Comparison of ENCODE assay signal across 1 cellular context in the genomic region with DNA sequence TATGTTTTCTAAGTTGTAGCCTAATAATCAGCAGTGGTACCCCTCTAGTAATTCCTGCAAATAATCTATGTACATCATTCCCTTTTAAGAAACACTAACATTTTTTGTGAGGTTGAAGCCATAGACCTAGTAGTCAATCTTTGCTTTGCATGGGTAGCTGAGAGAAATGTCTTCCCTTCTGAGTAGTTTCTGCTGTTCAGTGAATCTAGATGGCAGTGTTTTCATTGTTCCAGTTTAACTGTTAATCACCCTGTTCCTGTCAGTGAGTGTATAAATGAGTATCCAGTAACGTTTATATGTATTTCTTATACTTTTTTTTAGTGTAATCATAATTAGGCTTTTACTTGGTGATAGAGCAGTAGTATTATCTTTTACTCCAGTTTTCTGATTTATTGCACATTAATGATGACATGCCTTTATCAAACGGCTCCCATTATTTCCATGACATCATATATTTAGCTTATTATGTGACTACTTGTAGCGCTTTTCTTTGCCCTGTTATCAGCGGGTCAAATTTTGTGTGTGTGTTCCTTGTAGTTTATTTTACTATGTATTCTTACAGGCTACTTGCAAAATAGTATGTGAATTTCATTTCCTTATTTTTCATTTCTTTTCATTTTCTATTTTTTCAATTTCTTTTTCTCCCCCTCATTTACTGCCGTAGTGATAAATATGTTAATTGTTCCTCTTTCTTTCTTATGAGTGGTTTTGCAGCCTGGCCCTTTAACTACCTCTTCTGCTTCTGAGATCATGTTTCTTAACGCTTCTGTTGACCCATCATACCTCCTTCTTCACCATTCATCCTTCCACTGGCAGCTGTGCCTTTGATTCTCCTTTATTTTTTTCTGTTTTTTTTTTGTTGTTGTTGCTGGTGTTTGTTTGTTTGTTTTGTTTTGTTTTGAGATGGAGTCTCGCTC.
TF ChIP-seq lines count a peak whose summit lies in the region.

No MANE protein-coding gene starts in this region.

TF ChIP-seq in HEK293, 187 proteins besides CTCF, POLR2A, EP300 and RAD21 (continued from another document and continues in another):
- TF ChIP-seq, protein P1, sequence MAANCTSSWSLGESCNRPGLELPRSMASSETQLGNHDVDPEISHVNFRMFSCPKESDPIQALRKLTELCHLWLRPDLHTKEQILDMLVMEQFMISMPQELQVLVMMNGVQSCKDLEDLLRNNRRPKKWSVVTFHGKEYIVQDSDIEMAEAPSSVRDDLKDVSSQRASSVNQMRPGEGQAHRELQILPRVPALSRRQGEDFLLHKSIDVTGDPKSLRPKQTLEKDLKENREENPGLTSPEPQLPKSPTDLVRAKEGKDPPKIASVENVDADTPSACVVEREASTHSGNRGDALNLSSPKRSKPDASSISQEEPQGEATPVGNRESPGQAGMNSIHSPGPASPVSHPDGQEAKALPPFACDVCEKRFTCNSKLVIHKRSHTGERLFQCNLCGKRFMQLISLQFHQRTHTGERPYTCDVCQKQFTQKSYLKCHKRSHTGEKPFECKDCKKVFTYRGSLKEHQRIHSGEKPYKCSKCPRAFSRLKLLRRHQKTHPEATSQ (tag by site-specific recombination; IDR thresholded peaks at IDR 0.05): no peak
- TF ChIP-seq ZNF157 (tag by site-specific recombination; IDR thresholded peaks at IDR 0.05): no peak
- TF ChIP-seq ZNF660 (tag by site-specific recombination; IDR thresholded peaks at IDR 0.05): no peak
- TF ChIP-seq, protein P2, sequence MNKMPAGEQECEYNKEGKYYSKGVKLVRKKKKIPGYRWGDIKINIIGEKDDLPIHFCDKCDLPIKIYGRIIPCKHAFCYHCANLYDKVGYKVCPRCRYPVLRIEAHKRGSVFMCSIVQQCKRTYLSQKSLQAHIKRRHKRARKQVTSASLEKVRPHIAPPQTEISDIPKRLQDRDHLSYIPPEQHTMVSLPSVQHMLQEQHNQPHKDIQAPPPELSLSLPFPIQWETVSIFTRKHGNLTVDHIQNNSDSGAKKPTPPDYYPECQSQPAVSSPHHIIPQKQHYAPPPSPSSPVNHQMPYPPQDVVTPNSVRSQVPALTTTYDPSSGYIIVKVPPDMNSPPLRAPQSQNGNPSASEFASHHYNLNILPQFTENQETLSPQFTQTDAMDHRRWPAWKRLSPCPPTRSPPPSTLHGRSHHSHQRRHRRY (tag by site-specific recombination; IDR thresholded peaks at IDR 0.05): no peak
- TF ChIP-seq, protein P3, sequence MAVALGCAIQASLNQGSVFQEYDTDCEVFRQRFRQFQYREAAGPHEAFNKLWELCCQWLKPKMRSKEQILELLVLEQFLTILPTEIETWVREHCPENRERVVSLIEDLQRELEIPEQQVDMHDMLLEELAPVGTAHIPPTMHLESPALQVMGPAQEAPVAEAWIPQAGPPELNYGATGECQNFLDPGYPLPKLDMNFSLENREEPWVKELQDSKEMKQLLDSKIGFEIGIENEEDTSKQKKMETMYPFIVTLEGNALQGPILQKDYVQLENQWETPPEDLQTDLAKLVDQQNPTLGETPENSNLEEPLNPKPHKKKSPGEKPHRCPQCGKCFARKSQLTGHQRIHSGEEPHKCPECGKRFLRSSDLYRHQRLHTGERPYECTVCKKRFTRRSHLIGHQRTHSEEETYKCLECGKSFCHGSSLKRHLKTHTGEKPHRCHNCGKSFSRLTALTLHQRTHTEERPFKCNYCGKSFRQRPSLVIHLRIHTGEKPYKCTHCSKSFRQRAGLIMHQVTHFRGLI (tag by site-specific recombination; IDR thresholded peaks at IDR 0.05): no peak
- TF ChIP-seq, protein P4, sequence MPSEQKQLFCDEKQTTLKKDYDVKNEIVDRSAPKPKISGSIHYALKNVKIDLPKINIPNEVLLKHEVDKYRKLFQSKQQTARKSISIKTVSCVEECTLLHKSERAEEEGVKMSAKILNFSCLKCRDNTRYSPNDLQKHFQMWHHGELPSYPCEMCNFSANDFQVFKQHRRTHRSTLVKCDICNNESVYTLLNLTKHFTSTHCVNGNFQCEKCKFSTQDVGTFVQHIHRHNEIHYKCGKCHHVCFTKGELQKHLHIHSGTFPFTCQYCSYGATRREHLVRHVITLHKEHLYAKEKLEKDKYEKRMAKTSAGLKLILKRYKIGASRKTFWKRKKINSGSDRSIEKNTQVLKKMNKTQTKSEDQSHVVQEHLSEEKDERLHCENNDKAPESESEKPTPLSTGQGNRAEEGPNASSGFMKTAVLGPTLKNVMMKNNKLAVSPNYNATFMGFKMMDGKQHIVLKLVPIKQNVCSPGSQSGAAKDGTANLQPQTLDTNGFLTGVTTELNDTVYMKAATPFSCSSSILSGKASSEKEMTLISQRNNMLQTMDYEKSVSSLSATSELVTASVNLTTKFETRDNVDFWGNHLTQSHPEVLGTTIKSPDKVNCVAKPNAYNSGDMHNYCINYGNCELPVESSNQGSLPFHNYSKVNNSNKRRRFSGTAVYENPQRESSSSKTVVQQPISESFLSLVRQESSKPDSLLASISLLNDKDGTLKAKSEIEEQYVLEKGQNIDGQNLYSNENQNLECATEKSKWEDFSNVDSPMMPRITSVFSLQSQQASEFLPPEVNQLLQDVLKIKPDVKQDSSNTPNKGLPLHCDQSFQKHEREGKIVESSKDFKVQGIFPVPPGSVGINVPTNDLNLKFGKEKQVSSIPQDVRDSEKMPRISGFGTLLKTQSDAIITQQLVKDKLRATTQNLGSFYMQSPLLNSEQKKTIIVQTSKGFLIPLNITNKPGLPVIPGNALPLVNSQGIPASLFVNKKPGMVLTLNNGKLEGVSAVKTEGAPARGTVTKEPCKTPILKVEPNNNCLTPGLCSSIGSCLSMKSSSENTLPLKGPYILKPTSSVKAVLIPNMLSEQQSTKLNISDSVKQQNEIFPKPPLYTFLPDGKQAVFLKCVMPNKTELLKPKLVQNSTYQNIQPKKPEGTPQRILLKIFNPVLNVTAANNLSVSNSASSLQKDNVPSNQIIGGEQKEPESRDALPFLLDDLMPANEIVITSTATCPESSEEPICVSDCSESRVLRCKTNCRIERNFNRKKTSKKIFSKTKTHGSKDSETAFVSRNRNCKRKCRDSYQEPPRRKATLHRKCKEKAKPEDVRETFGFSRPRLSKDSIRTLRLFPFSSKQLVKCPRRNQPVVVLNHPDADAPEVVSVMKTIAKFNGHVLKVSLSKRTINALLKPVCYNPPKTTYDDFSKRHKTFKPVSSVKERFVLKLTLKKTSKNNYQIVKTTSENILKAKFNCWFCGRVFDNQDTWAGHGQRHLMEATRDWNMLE (tag by site-specific recombination; conservative IDR thresholded peaks at IDR 0.05; ENCODE audit: low read depth): 0 out of 2 replicates have a peak, but pooled peaks have one; percentile 29
- TF ChIP-seq OVOL3 (tag by site-specific recombination; IDR thresholded peaks at IDR 0.05): peak; percentile 50; the same call in 1 of the 2 replicates
- TF ChIP-seq ZBTB8A (tag by site-specific recombination; IDR thresholded peaks at IDR 0.05): no peak; the same call in 1 of the 2 replicates
- peak; percentile 54; the same call in 1 of the 2 replicates for TF ChIP-seq ZNF558 (tag by site-specific recombination; IDR thresholded peaks at IDR 0.05)
- no peak for TF ChIP-seq ZNF544 (tag by site-specific recombination; IDR thresholded peaks at IDR 0.05)
- TF ChIP-seq, protein P5, sequence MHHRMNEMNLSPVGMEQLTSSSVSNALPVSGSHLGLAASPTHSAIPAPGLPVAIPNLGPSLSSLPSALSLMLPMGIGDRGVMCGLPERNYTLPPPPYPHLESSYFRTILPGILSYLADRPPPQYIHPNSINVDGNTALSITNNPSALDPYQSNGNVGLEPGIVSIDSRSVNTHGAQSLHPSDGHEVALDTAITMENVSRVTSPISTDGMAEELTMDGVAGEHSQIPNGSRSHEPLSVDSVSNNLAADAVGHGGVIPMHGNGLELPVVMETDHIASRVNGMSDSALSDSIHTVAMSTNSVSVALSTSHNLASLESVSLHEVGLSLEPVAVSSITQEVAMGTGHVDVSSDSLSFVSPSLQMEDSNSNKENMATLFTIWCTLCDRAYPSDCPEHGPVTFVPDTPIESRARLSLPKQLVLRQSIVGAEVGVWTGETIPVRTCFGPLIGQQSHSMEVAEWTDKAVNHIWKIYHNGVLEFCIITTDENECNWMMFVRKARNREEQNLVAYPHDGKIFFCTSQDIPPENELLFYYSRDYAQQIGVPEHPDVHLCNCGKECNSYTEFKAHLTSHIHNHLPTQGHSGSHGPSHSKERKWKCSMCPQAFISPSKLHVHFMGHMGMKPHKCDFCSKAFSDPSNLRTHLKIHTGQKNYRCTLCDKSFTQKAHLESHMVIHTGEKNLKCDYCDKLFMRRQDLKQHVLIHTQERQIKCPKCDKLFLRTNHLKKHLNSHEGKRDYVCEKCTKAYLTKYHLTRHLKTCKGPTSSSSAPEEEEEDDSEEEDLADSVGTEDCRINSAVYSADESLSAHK (tag by site-specific recombination; IDR thresholded peaks at IDR 0.05): no peak
- TF ChIP-seq, protein P6, sequence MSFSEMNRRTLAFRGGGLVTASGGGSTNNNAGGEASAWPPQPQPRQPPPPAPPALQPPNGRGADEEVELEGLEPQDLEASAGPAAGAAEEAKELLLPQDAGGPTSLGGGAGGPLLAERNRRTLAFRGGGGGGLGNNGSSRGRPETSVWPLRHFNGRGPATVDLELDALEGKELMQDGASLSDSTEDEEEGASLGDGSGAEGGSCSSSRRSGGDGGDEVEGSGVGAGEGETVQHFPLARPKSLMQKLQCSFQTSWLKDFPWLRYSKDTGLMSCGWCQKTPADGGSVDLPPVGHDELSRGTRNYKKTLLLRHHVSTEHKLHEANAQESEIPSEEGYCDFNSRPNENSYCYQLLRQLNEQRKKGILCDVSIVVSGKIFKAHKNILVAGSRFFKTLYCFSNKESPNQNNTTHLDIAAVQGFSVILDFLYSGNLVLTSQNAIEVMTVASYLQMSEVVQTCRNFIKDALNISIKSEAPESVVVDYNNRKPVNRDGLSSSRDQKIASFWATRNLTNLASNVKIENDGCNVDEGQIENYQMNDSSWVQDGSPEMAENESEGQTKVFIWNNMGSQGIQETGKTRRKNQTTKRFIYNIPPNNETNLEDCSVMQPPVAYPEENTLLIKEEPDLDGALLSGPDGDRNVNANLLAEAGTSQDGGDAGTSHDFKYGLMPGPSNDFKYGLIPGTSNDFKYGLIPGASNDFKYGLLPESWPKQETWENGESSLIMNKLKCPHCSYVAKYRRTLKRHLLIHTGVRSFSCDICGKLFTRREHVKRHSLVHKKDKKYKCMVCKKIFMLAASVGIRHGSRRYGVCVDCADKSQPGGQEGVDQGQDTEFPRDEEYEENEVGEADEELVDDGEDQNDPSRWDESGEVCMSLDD (tag by site-specific recombination; IDR thresholded peaks at IDR 0.05): no peak
- TF ChIP-seq, protein P7, sequence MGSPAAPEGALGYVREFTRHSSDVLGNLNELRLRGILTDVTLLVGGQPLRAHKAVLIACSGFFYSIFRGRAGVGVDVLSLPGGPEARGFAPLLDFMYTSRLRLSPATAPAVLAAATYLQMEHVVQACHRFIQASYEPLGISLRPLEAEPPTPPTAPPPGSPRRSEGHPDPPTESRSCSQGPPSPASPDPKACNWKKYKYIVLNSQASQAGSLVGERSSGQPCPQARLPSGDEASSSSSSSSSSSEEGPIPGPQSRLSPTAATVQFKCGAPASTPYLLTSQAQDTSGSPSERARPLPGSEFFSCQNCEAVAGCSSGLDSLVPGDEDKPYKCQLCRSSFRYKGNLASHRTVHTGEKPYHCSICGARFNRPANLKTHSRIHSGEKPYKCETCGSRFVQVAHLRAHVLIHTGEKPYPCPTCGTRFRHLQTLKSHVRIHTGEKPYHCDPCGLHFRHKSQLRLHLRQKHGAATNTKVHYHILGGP (tag by site-specific recombination; IDR thresholded peaks at IDR 0.05): no peak
- TF ChIP-seq ZFHX2 (tag by site-specific recombination; conservative IDR thresholded peaks at IDR 0.05): no peak
- TF ChIP-seq ZNF837 (tag by site-specific recombination; IDR thresholded peaks at IDR 0.05): no peak
- 0 out of 2 replicates have a peak, but pooled peaks have one; percentile 40 for TF ChIP-seq KLF10 (tag by site-specific recombination; IDR thresholded peaks at IDR 0.05)
- TF ChIP-seq, protein P8, sequence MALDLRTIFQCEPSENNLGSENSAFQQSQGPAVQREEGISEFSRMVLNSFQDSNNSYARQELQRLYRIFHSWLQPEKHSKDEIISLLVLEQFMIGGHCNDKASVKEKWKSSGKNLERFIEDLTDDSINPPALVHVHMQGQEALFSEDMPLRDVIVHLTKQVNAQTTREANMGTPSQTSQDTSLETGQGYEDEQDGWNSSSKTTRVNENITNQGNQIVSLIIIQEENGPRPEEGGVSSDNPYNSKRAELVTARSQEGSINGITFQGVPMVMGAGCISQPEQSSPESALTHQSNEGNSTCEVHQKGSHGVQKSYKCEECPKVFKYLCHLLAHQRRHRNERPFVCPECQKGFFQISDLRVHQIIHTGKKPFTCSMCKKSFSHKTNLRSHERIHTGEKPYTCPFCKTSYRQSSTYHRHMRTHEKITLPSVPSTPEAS (tag by site-specific recombination; IDR thresholded peaks at IDR 0.05): peak; percentile 65
- TF ChIP-seq ZNF366 (tag by site-specific recombination; conservative IDR thresholded peaks at IDR 0.05): no peak
- no peak for TF ChIP-seq ZNF112 (tag by site-specific recombination; IDR thresholded peaks at IDR 0.05)
- TF ChIP-seq MYNN (tag by site-specific recombination; IDR thresholded peaks at IDR 0.05; ENCODE audit: borderline replicate concordance): no peak; the same call in 1 of the 2 replicates
- TF ChIP-seq ZNF140 (tag by site-specific recombination; IDR thresholded peaks at IDR 0.05): no peak
- TF ChIP-seq ZNF146 (tag by site-specific recombination; IDR thresholded peaks at IDR 0.05): no peak
- peak; percentile 61; the same call in 1 of the 2 replicates for TF ChIP-seq ZNF2 (tag by site-specific recombination; IDR thresholded peaks at IDR 0.05)
- TF ChIP-seq, protein P9, sequence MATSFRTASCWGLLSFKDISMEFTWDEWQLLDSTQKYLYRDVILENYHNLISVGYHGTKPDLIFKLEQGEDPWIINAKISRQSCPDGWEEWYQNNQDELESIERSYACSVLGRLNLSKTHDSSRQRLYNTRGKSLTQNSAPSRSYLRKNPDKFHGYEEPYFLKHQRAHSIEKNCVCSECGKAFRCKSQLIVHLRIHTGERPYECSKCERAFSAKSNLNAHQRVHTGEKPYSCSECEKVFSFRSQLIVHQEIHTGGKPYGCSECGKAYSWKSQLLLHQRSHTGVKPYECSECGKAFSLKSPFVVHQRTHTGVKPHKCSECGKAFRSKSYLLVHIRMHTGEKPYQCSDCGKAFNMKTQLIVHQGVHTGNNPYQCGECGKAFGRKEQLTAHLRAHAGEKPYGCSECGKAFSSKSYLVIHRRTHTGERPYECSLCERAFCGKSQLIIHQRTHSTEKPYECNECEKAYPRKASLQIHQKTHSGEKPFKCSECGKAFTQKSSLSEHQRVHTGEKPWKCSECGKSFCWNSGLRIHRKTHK (tag by site-specific recombination; IDR thresholded peaks at IDR 0.05): no peak
- TF ChIP-seq RBAK (tag by site-specific recombination; IDR thresholded peaks at IDR 0.05): no peak
- TF ChIP-seq, protein P10, sequence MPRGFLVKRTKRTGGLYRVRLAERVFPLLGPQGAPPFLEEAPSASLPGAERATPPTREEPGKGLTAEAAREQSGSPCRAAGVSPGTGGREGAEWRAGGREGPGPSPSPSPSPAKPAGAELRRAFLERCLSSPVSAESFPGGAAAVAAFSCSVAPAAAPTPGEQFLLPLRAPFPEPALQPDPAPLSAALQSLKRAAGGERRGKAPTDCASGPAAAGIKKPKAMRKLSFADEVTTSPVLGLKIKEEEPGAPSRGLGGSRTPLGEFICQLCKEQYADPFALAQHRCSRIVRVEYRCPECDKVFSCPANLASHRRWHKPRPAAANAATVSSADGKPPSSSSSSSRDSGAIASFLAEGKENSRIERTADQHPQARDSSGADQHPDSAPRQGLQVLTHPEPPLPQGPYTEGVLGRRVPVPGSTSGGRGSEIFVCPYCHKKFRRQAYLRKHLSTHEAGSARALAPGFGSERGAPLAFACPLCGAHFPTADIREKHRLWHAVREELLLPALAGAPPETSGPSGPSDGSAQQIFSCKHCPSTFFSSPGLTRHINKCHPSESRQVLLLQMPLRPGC (tag by site-specific recombination; IDR thresholded peaks at IDR 0.05): 0 out of 2 replicates have a peak, but pooled peaks have one; percentile 28
- no peak for TF ChIP-seq ZIC2 (tag by site-specific recombination; IDR thresholded peaks at IDR 0.05)
- TF ChIP-seq OSR2 (tag by site-specific recombination; IDR thresholded peaks at IDR 0.05): peak; percentile 83
